In genomic region chr7:114856625-114857024, GRCh38 we compare ENCODE assay signal across 19 cellular contexts.
A peak's percentile ranks its signal among the peaks of the same experiment; 100 is the strongest.
DNase-seq lines count a peak whose midpoint lies in the region; ATAC-seq and TF ChIP-seq lines count a peak whose summit lies in the region.
"Had no signal": no experiment of that assay in that cellular context is flagged by ENCODE, and none has a peak within 500 bp of the region (broad histone marks: within the 10 kb centered on the region; RNA-seq: fewer than 3 reads in every experiment).

No MANE protein-coding gene starts in this region.

- no peak overlapping the region for H4K5ac ChIP-seq in IMR-90 (ENCODE audit: low read depth, low read length)

- no peak overlapping the region for H2BK20ac ChIP-seq in IMR-90 (ENCODE audit: low read depth, low read length)

- TF ChIP-seq RAD21 in IMR-90 (IDR thresholded peaks at IDR 0.05; ENCODE audit: low read length), result no peak

- H4K91ac ChIP-seq in IMR-90 (ENCODE audit: insufficient read depth, low read depth, low read length), result no peak overlapping the region

- no peak overlapping the region for H2AK5ac ChIP-seq in IMR-90 (ENCODE audit: low read depth, low read length)

- H3K9ac ChIP-seq in IMR-90 (ENCODE audit: low read depth, low read length) (no peak overlapping the region), PC-3 (ENCODE audit: low read length) (no peak overlapping the region)

- no peaks in the 10 kb centered on the region for H3K79me1 ChIP-seq in IMR-90 (ENCODE audit: low read depth in 1 of 2, low read length in 2 of 2)

- H3K4ac ChIP-seq in IMR-90 (ENCODE audit: low read depth, low read length), result no peak overlapping the region

- POLR2A ChIA-PET in IMR-90 (lab: Charles Lee; ENCODE audit: unreplicated experiment) (no interaction called here), PC-3 (lab: Charles Lee; ENCODE audit: unreplicated experiment) (no interaction called here)

- CTCF ChIA-PET in IMR-90 (lab: Yijun Ruan, JAX), result interaction anchor here (0.6 to 0.9 kb wide), 2 partner anchors 9 to 193 kb away, joined by 3 to 5 read pairs; no protein-coding TSS in a partner anchor
- CTCF ChIA-PET in PC-3 (lab: Charles Lee), result no interaction called here

- H4K20me1 ChIP-seq in IMR-90 (ENCODE audit: insufficient read depth, low read length) (no peaks in the 10 kb centered on the region), PC-3 (ENCODE audit: low read length) (no peaks in the 10 kb centered on the region)

- H3K27me3 ChIP-seq in IMR-90 (ENCODE audit: control insufficient read depth, insufficient read depth, low read length) (no peaks in the 10 kb centered on the region), PC-3 (ENCODE audit: low read length) (no peaks in the 10 kb centered on the region), H7 (ENCODE audit: control insufficient read depth, insufficient read depth, low read length) (no peaks in the 10 kb centered on the region)
- H3K27me3 ChIP-seq: SJSA1, upper lobe of right lung had no signal

- no peak overlapping the region for H3K4me3 ChIP-seq in IMR-90 (ENCODE audit: insufficient read depth, low read depth, low read length)
- no peak overlapping the region for H3K4me3 ChIP-seq in epithelial cell of esophagus (ENCODE audit: low read length)
- no peak overlapping the region for H3K4me3 ChIP-seq in PC-3 (ENCODE audit: low read length)
- no peak overlapping the region for H3K4me3 ChIP-seq in H7 (ENCODE audit: insufficient read depth, low read depth, low read length)
- H3K4me3 ChIP-seq: heart left ventricle, ovary, SJSA1, upper lobe of right lung had no signal

- no peaks in the 10 kb centered on the region for H3K79me2 ChIP-seq in PC-3 (ENCODE audit: low read length)

- H3K9me2 ChIP-seq in PC-3 (replicated peaks; ENCODE audit: low read length), result no peaks in the 10 kb centered on the region

- H3K27ac ChIP-seq in IMR-90 (ENCODE audit: insufficient read depth, low read length) (no peak overlapping the region), PC-3 (ENCODE audit: low read length) (no peak overlapping the region)
- H3K27ac ChIP-seq: heart left ventricle, ovary, SJSA1, upper lobe of right lung had no signal

- no peaks in the 10 kb centered on the region for H3K9me3 ChIP-seq in IMR-90 (ENCODE audit: control insufficient read depth, insufficient read depth, low read length)
- H3K9me3 ChIP-seq in PC-3 (ENCODE audit: low read length), result no peaks in the 10 kb centered on the region
- H3K9me3 ChIP-seq: heart left ventricle, ovary, SJSA1, upper lobe of right lung had no signal

- no peak for TF ChIP-seq POLR2A in IMR-90 (IDR thresholded peaks at IDR 0.05; ENCODE audit: low read depth, low read length)

- H3K18ac ChIP-seq in IMR-90 (ENCODE audit: low read depth, low read length), result no peak overlapping the region; the same call in 1 of the 2 replicates

- intact Hi-C loops in IMR-90 (cut with micrococcal nuclease) (loop anchor here (5.0 kb wide), 2 partner anchors 179 to 774 kb away; no protein-coding TSS in a partner anchor), PC-3 (cut with micrococcal nuclease) (no loop called here)

- H3K4me1 ChIP-seq in IMR-90 (ENCODE audit: control insufficient read depth, insufficient read depth, low read length) (no peaks in the 10 kb centered on the region; the same call in 1 of the 2 replicates), PC-3 (ENCODE audit: insufficient read depth, low read length) (no peaks in the 10 kb centered on the region)
- H3K4me1 ChIP-seq: heart left ventricle, upper lobe of right lung had no signal

- H3K36me3 ChIP-seq in IMR-90 (ENCODE audit: control insufficient read depth, insufficient read depth, low read length), result no peaks in the 10 kb centered on the region
- no peaks in the 10 kb centered on the region for H3K36me3 ChIP-seq in PC-3 (ENCODE audit: low read depth, low read length)
- no peaks in the 10 kb centered on the region for H3K36me3 ChIP-seq in H7 (replicated peaks; ENCODE audit: control insufficient read depth, insufficient read depth, low read length)
- H3K36me3 ChIP-seq: heart left ventricle, ovary, SJSA1, upper lobe of right lung had no signal

- dilution Hi-C loops in IMR-90 (cut with HindIII; ENCODE audit: low sequenced_read_pairs, unreplicated experiment), result no loop called here

- no peak overlapping the region for H2BK5ac ChIP-seq in IMR-90 (ENCODE audit: low read depth, low read length, poor library complexity, severe bottlenecking)

- BruUV-seq in IMR-90 (replicated peaks; lab: Mats Ljungman, UMichigan) (no TSS peak), PC-3 (replicated peaks; lab: Mats Ljungman, UMichigan) (no TSS peak)

- H2BK15ac ChIP-seq in IMR-90 (ENCODE audit: low read depth, low read length), result no peak overlapping the region

- H3K9me1 ChIP-seq in IMR-90 (ENCODE audit: insufficient read depth, low read length), result no peaks in the 10 kb centered on the region

- no peak overlapping the region for H4K8ac ChIP-seq in IMR-90 (ENCODE audit: low read depth in 2 of 2, low read length in 2 of 2)

- H3K4me2 ChIP-seq in IMR-90 (ENCODE audit: low read depth, low read length) (no peak overlapping the region), PC-3 (ENCODE audit: low read length) (no peak overlapping the region)

- ATAC-seq in IMR-90 (ENCODE audit: low read depth) (no peak), PC-3 (no peak), GM19035 (IDR thresholded peaks at IDR 0.05; ENCODE audit: unreplicated experiment) (no peak)
- ATAC-seq: activated CD8-positive, alpha-beta memory T cell treated with anti-CD3 and anti-CD28 coated beads, Interleukin-2, amount 10 ng/mL, durations not matched to agents 7 days and 5 days; heart left ventricle; left lobe of liver; upper lobe of right lung had no signal

- no peak overlapping the region for H3K56ac ChIP-seq in IMR-90 (ENCODE audit: extremely low read depth, insufficient read depth, low read length)

- no CpG with 5 or more reads among the region's 3 CpGs for WGBS in IMR-90 (ENCODE audit: extremely low coverage in 2 of 2, insufficient read length in 1 of 2), 2 experiments

- peak overlapping the region; percentile 54; the same call in 1 of the 2 replicates for H2BK120ac ChIP-seq in IMR-90 (ENCODE audit: low read depth, low read length)

- DNase-seq in Caki2 (ENCODE audit: low read depth) (peak; percentile 14), IMR-90 (peak; percentile 10), epithelial cell of esophagus (ENCODE audit: low read depth) (peak; percentile 33), lung microvascular endothelial cell (ENCODE audit: low read depth in 2 of 2) (peak; percentile 19 to 37), PC-3 (no peak), NCI-H187 treated with DMSO at 0.1 percent for 48 hours (lab: John Stamatoyannopoulos, UW) (no peak), H7 (no peak)
- DNase-seq: activated CD8-positive, alpha-beta memory T cell treated with anti-CD3 and anti-CD28 coated beads, Interleukin-2, amount 10 ng/mL, durations not matched to agents 7 days and 5 days; CD4-positive, alpha-beta memory T cell; DND-41; heart left ventricle; NCI-H2171 treated with DMSO at 0.1 percent for 48 hours; NCI-H748 treated with DMSO at 0.1 percent for 48 hours; OCI-M1; ovary; upper lobe of right lung had no signal

- in situ Hi-C loops in Caki2 (cut with HindIII; ENCODE audit: low pct_unique_long_range_greater_than_20kb, low sequenced_read_pairs), result no loop called here
- in situ Hi-C loops in IMR-90 (cut with MboI; ENCODE audit: low sequenced_read_pairs), result loop anchor here (25.0 kb wide), 2 partner anchors 831 to 1006 kb away; no protein-coding TSS in a partner anchor

- no peak overlapping the region for H3K23ac ChIP-seq in IMR-90 (ENCODE audit: low read depth, low read length)

- no peaks in the 10 kb centered on the region for H3F3A ChIP-seq in PC-3 (ENCODE audit: low read length, unreplicated experiment)

- H2AFZ ChIP-seq in IMR-90 (replicated peaks; ENCODE audit: low read length, poor library complexity) (no peak overlapping the region), PC-3 (ENCODE audit: low read length) (no peak overlapping the region)

- no peak overlapping the region for H2AK9ac ChIP-seq in IMR-90 (replicated peaks; ENCODE audit: low read depth, low read length, poor library complexity)

- no peak overlapping the region for H3K14ac ChIP-seq in IMR-90 (replicated peaks; ENCODE audit: low read depth, low read length)

- TF ChIP-seq CTCF in IMR-90 (conservative IDR thresholded peaks at IDR 0.05; ENCODE audit: low read depth, low read length), result no peak
- no peak for TF ChIP-seq CTCF in epithelial cell of esophagus (IDR thresholded peaks at IDR 0.05; ENCODE audit: insufficient read depth, low read depth, low read length, missing control alignments)
- no peak for TF ChIP-seq CTCF in PC-3 (conservative IDR thresholded peaks at IDR 0.05; ENCODE audit: low read depth, low read length)

TF ChIP-seq in IMR-90, 13 proteins besides CTCF, POLR2A, EP300 and RAD21:
- no peak for TF ChIP-seq MAZ (IDR thresholded peaks at IDR 0.05; ENCODE audit: borderline replicate concordance, low read depth, low read length)

Comparison
In these comparisons a context has a peak if more than half of its experiments do, and no peak if none do; other contexts are left out.
1. DNase-seq: peak in Caki2 (single experiment), IMR-90 (single experiment), epithelial cell of esophagus (single experiment) and lung microvascular endothelial cell (2 of 2); none in PC-3 (single experiment), NCI-H187 treated with DMSO at 0.1 percent for 48 hours (single experiment) and H7 (single experiment).